In the genomic region with DNA sequence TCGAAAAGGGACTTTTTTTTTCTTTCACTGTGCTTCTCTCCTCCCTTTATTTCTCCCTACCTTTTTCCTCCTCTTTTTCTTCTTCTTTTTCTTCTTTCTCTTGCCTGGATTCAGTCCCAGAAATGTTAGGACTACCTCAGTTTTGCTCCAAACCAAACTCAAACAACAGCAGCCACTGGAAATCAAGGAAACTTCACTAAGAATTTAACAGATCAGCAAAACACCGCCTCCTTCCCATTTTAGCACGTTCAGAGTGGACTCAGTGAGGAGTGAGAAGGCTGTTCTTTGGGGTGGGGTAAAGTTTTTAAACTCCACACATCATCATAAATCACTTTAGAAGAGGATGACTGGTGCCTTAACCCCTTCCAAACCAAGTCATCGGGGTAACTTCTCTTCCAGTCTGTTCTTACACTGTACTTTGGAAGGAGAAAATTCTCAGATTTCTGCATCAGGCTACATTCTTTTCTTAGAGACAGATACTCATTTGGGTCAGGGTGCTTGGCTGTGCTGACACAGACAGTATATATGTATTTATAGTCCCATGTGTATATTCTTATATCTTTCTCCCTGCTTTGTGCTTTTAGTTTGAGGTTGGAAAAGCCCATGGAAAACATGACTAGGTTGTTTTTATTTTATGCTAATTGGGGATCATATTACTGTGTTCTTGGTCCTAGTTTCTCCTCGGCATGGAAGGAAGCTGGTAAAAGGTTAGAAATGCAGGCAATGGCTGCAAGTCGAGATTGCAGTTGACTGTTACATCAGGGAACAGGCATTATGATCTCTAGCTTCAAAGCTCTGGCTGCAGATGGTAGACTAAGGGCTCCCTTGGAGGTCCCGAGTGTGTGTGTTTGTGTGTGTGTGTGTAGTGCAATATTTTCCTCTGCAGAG, we compare ENCODE assay signal across 8 cellular contexts. TPM values are rescaled to one million over a fixed set of nuclear protein-coding genes. Genes with fewer than 3 reads are reported as not detected.
DNase-seq lines count a peak whose midpoint lies in the region; ATAC-seq and TF ChIP-seq lines count a peak whose summit lies in the region.

CCDC80 (minus strand) TSS at position 280 of the 888 bp plus-strand sequence. CDS start 1,238 bp downstream, outside the sequence.

- H3K27me3 ChIP-seq in SK-N-SH (ENCODE audit: insufficient read depth) (no peaks in the 10 kb centered on the region), gastroesophageal sphincter (no peaks in the 10 kb centered on the region), rectal smooth muscle tissue (ENCODE audit: control insufficient read depth, insufficient read depth, low read length) (no peaks in the 10 kb centered on the region)

- peak within 1 kb of the TSS; percentile 57 for H2AFZ ChIP-seq in SK-N-SH (ENCODE audit: low read depth)

- peaks cover 51% of the 10 kb centered on the region for H3K79me2 ChIP-seq in SK-N-SH (ENCODE audit: insufficient read depth)

- peaks cover 2 to 9% of the 10 kb centered on the region in 2 experiments for H3K36me3 ChIP-seq in SK-N-SH (replicated peaks in 1 of 2; ENCODE audit: control insufficient read depth in 1 of 2, insufficient read depth in 2 of 2, low read length in 1 of 2)
- H3K36me3 ChIP-seq in gastroesophageal sphincter = no peaks in the 10 kb centered on the region
- H3K36me3 ChIP-seq in rectal smooth muscle tissue (ENCODE audit: control insufficient read depth, insufficient read depth, low read length) = no peaks in the 10 kb centered on the region

- H3K4me3 ChIP-seq in SK-N-SH (ENCODE audit: low read depth in 2 of 2, low read length in 1 of 2) (peak within 1 kb of the TSS; percentile 60 to 77), gastroesophageal sphincter (peak within 1 kb of the TSS; percentile 52 to 63), rectal smooth muscle tissue (ENCODE audit: low read length) (peak within 1 kb of the TSS; percentile 66)

- H3K4me1 ChIP-seq in SK-N-SH (ENCODE audit: control insufficient read depth in 1 of 2, insufficient read depth in 2 of 2, low read depth in 1 of 2, low read length in 1 of 2) (peaks cover 17 to 22% of the 10 kb centered on the region in 2 experiments), gastroesophageal sphincter (peaks cover 2 to 82% (median 14%) of the 10 kb centered on the region in 3 donors), rectal smooth muscle tissue (ENCODE audit: control insufficient read depth, insufficient read depth, low read length) (peaks cover 27% of the 10 kb centered on the region)

- CTCF ChIA-PET in SK-N-SH (lab: Yijun Ruan, JAX) = interaction anchor here (1.6 to 7.1 kb wide), 8 partner anchors 9 to 394 kb away, joined by 4 to 97 read pairs (median 16); partner anchors contain the start of gene GTPBP8

- peak; percentile 72 for ATAC-seq in gastroesophageal sphincter
- no peak for ATAC-seq in HG02885 (IDR thresholded peaks at IDR 0.05; ENCODE audit: poor library complexity, unreplicated experiment)
- ATAC-seq in stimulated activated naive CD8-positive, alpha-beta T cell treated with anti-CD3 and anti-CD28 coated beads, Interleukin-15, Interleukin-2, amounts not matched to agents 100 U/mL and 50 U/mL, for 24 hours = no peak

- POLR2A ChIA-PET in SK-N-SH (lab: Yijun Ruan, JAX) = no interaction called here

- peak; percentile 87 to 89 for TF ChIP-seq POLR2A in gastroesophageal sphincter (IDR thresholded peaks at IDR 0.05)

- H4K20me1 ChIP-seq in SK-N-SH (ENCODE audit: insufficient read depth) = no peaks in the 10 kb centered on the region; the same call in 1 of the 2 replicates

- H3K9ac ChIP-seq in SK-N-SH (peak within 1 kb of the TSS; percentile 95), rectal smooth muscle tissue (ENCODE audit: low read length) (peak within 1 kb of the TSS; percentile 46)

- TF ChIP-seq CTCF in SK-N-SH (IDR thresholded peaks at IDR 0.05) (no peak), gastroesophageal sphincter (IDR thresholded peaks at IDR 0.05) (no peak)

- no peak for TF ChIP-seq RAD21 in SK-N-SH (IDR thresholded peaks at IDR 0.05; ENCODE audit: low read length)

- peaks cover 29% of the 10 kb centered on the region for H3F3A ChIP-seq in SK-N-SH (replicated peaks; ENCODE audit: insufficient read depth)

- TF ChIP-seq EP300 in SK-N-SH (IDR thresholded peaks at IDR 0.05; ENCODE audit: borderline replicate concordance in 1 of 2, low read depth in 1 of 2, low read length in 1 of 2) (no peak), gastroesophageal sphincter (IDR thresholded peaks at IDR 0.05) (no peak)

- H3K27ac ChIP-seq in SK-N-SH (ENCODE audit: low read depth in 2 of 2, low read length in 1 of 2) (peak within 1 kb of the TSS; percentile 87 to 96), gastroesophageal sphincter (peak within 1 kb of the TSS; percentile 67 to 87 (median 83)), rectal smooth muscle tissue (ENCODE audit: low read depth, low read length) (peak within 1 kb of the TSS; percentile 86)

- H3K9me2 ChIP-seq in SK-N-SH = no peaks in the 10 kb centered on the region

- no peaks in the 10 kb centered on the region for H3K9me3 ChIP-seq in SK-N-SH
- no peaks in the 10 kb centered on the region for H3K9me3 ChIP-seq in gastroesophageal sphincter

- DNase-seq in GM04504 (ENCODE audit: low read depth) (peak; percentile 79), SK-N-SH (no peak), NCI-H82 (lab: John Stamatoyannopoulos, UW) (no peak), hypothalamus (lab: John Stamatoyannopoulos, UW) (no peak)
- DNase-seq in stimulated activated naive CD8-positive, alpha-beta T cell treated with anti-CD3 and anti-CD28 coated beads, Interleukin-15, Interleukin-2, amounts not matched to agents 100 U/mL and 50 U/mL, for 24 hours = no peak

- 15% methylated on average over 7 of the region's 7 CpGs for WGBS in SK-N-SH (ENCODE audit: low lambda C conversion rate)
- 3 to 5% methylated on average over 7 of the region's 7 CpGs for WGBS in gastroesophageal sphincter (ENCODE audit: low coverage in 1 of 2), 2 donors

- peak within 1 kb of the TSS; percentile 82 for H3K4me2 ChIP-seq in SK-N-SH

TF ChIP-seq in SK-N-SH, 30 proteins besides CTCF, POLR2A, EP300 and RAD21 (continues in another document):
- peak; percentile 76 for TF ChIP-seq TAF1 (IDR thresholded peaks at IDR 0.05; ENCODE audit: borderline replicate concordance, low read depth, low read length)
- TF ChIP-seq NFIC (IDR thresholded peaks at IDR 0.05; ENCODE audit: borderline replicate concordance) = peak; percentile 3; the same call in 1 of the 2 replicates
- TF ChIP-seq FOXJ3 (CRISPR knock-in tag; IDR thresholded peaks at IDR 0.05) = no peak
- no peak for TF ChIP-seq EZH2phosphoT487 (IDR thresholded peaks at IDR 0.05; ENCODE audit: borderline replicate concordance, low read depth)
- peak; percentile 55; the same call in 1 of the 2 replicates for TF ChIP-seq REST (IDR thresholded peaks at IDR 0.05; ENCODE audit: low read depth, low read length)
- TF ChIP-seq POLR2AphosphoS5 (IDR thresholded peaks at IDR 0.05; ENCODE audit: low read depth, low read length) = peak; percentile 100
- TF ChIP-seq RCOR1 (IDR thresholded peaks at IDR 0.05; ENCODE audit: low read length) = no peak
- TF ChIP-seq FOXM1 (IDR thresholded peaks at IDR 0.05; ENCODE audit: low read depth) = no peak
- TF ChIP-seq GATA2 (CRISPR knock-in tag; IDR thresholded peaks at IDR 0.05) = no peak
- TF ChIP-seq YY1 (IDR thresholded peaks at IDR 0.05; ENCODE audit: low read depth) = no peak
- peak; percentile 98 for TF ChIP-seq SIN3A (IDR thresholded peaks at IDR 0.05; ENCODE audit: borderline replicate concordance, low read depth, low read length)
- no peak for TF ChIP-seq USF1 (IDR thresholded peaks at IDR 0.05; ENCODE audit: borderline replicate concordance, low read depth)
- TF ChIP-seq RXRA (IDR thresholded peaks at IDR 0.05; ENCODE audit: borderline replicate concordance, low read depth) = no peak
- TF ChIP-seq GABPA (IDR thresholded peaks at IDR 0.05; ENCODE audit: low read depth) = no peak
- no peak for TF ChIP-seq MEF2A (IDR thresholded peaks at IDR 0.05; ENCODE audit: borderline replicate concordance, low read depth)
- TF ChIP-seq MAX (IDR thresholded peaks at IDR 0.05; ENCODE audit: low read depth) = no peak

RNA-seq across cellular contexts. Expression of gene CCDC80, which starts in this region (rescaled TPM):
- 83.4 and 103 TPM in 2 replicates for polyA plus RNA-seq in SK-N-SH (2012; rRNA removed)
- 113 and 151 TPM in 2 replicates for polyA plus RNA-seq in SK-N-SH (2012; cell fraction: cytosol; rRNA removed)
- polyA plus RNA-seq in SK-N-SH (2012; cell fraction: nucleus; rRNA removed) = 90.9 and 120 TPM in 2 replicates
- 100 to 1,000 TPM in 2 of 4 donors, 10 to 100 TPM in 2; 30.8 to 208 (median 138) TPM for total RNA-seq in gastroesophageal sphincter
